In genomic region chr11:102395720-102396358, GRCh38 we compare ENCODE assay signal across 27 cellular contexts. TPM values are rescaled to one million over a fixed set of nuclear protein-coding genes. Genes with fewer than 3 reads are reported as not detected.
DNase-seq lines count a peak whose midpoint lies in the region; ATAC-seq and TF ChIP-seq lines count a peak whose summit lies in the region.
"Had no signal": no experiment of that assay in that cellular context is flagged by ENCODE, and none has a peak within 500 bp of the region (broad histone marks: within the 10 kb centered on the region; RNA-seq: fewer than 3 reads in every experiment).

No MANE protein-coding gene starts in this region.

- no peak for TF ChIP-seq POLR2A in prostate gland (IDR thresholded peaks at IDR 0.05)

- H3K4me1 ChIP-seq in Karpas-422 (ENCODE audit: low read length) (peaks cover 40% of the 10 kb centered on the region), prostate gland (replicated peaks) (no peaks in the 10 kb centered on the region)
- H3K4me1 ChIP-seq: suprapubic skin had no signal

- WGBS in prostate gland: 88% methylated on average over 6 of the region's 6 CpGs

- POLR2A ChIA-PET in activated CD4-positive, alpha-beta memory T cell treated with anti-CD3 and anti-CD28 coated beads, Interleukin-2, amount 10 ng/mL, durations not matched to agents 7 days and 5 days (lab: Charles Lee): interaction anchor here (1.1 kb wide), 1 partner anchor 56 kb away, joined by 4 read pairs; no protein-coding TSS in a partner anchor

- no peak for ATAC-seq in activated naive CD4-positive, alpha-beta T cell treated with anti-CD3 and anti-CD28 coated beads, Interleukin-2, amount 50 U/mL, for 72 hours
- ATAC-seq in stimulated activated naive CD8-positive, alpha-beta T cell treated with anti-CD3 and anti-CD28 coated beads, Interleukin-15, amount 100 ng/mL, for 72 hours: no peak
- ATAC-seq: left lobe of liver had no signal

- H3K36me3 Mint-ChIP-seq in activated naive CD4-positive, alpha-beta T cell treated with anti-CD3 and anti-CD28 coated beads, Interleukin-2, amount 10 ng/mL, durations not matched to agents 7 days and 5 days: peaks cover 45% of the 10 kb centered on the region
- peaks cover 5 to 45% of the 10 kb centered on the region in 2 donors for H3K36me3 Mint-ChIP-seq in activated naive CD4-positive, alpha-beta T cell treated with anti-CD3 and anti-CD28 coated beads, Interleukin-2, amount 50 U/mL, for 72 hours
- peaks cover 53% of the 10 kb centered on the region for H3K36me3 Mint-ChIP-seq in activated naive CD8-positive, alpha-beta T cell treated with anti-CD3 and anti-CD28 coated beads for 36 hours
- peaks cover 58% of the 10 kb centered on the region for H3K36me3 Mint-ChIP-seq in activated CD4-positive, alpha-beta memory T cell treated with anti-CD3 and anti-CD28 coated beads, Interleukin-2, amount 10 ng/mL, durations not matched to agents 7 days and 5 days (ENCODE audit: low read depth)

- peak overlapping the region; percentile 60 for H3K27ac Mint-ChIP-seq in activated naive CD4-positive, alpha-beta T cell treated with anti-CD3 and anti-CD28 coated beads, Interleukin-2, amount 10 ng/mL, durations not matched to agents 7 days and 5 days
- peak overlapping the region in 1 of 2 donors; percentile 61 for H3K27ac Mint-ChIP-seq in activated naive CD4-positive, alpha-beta T cell treated with anti-CD3 and anti-CD28 coated beads, Interleukin-2, amount 50 U/mL, for 72 hours
- H3K27ac Mint-ChIP-seq in activated naive CD8-positive, alpha-beta T cell treated with anti-CD3 and anti-CD28 coated beads for 36 hours: peak overlapping the region; percentile 29
- peak overlapping the region; percentile 40 to 59 for H3K27ac Mint-ChIP-seq in stimulated activated naive CD8-positive, alpha-beta T cell treated with anti-CD3 and anti-CD28 coated beads, Interleukin-15, amount 100 ng/mL, for 72 hours
- no peak overlapping the region for H3K27ac Mint-ChIP-seq in activated CD4-positive, alpha-beta memory T cell treated with anti-CD3 and anti-CD28 coated beads, Interleukin-2, amount 10 ng/mL, durations not matched to agents 7 days and 5 days
- H3K27ac Mint-ChIP-seq: dendritic cell treated with granulocyte-macrophage colony-stimulating factor and Interleukin-4, amounts not matched to agents 40 ng/mL and 50 ng/mL, for 4 days; endodermal cell; HFFc6; memory B cell had no signal

- H3K4me2 ChIP-seq in Karpas-422 (ENCODE audit: low read depth, low read length, poor library complexity, severe bottlenecking): peak overlapping the region; percentile 1

- no peaks in the 10 kb centered on the region for H3K27me3 Mint-ChIP-seq in activated naive CD4-positive, alpha-beta T cell treated with anti-CD3 and anti-CD28 coated beads, Interleukin-2, amount 10 ng/mL, durations not matched to agents 7 days and 5 days
- no peaks in the 10 kb centered on the region for H3K27me3 Mint-ChIP-seq in activated naive CD8-positive, alpha-beta T cell treated with anti-CD3 and anti-CD28 coated beads for 36 hours
- no peaks in the 10 kb centered on the region for H3K27me3 Mint-ChIP-seq in stimulated activated naive CD8-positive, alpha-beta T cell treated with anti-CD3 and anti-CD28 coated beads, Interleukin-15, amount 100 ng/mL, for 72 hours
- H3K27me3 Mint-ChIP-seq in activated CD4-positive, alpha-beta memory T cell treated with anti-CD3 and anti-CD28 coated beads, Interleukin-2, amount 10 ng/mL, durations not matched to agents 7 days and 5 days: no peaks in the 10 kb centered on the region
- H3K27me3 Mint-ChIP-seq: activated CD4-positive, alpha-beta memory T cell treated with anti-CD3 and anti-CD28 coated beads for 36 hours; dendritic cell treated with granulocyte-macrophage colony-stimulating factor and Interleukin-4, amounts not matched to agents 40 ng/mL and 50 ng/mL, for 4 days; memory B cell had no signal

- no peak overlapping the region for H3K4me3 Mint-ChIP-seq in activated naive CD4-positive, alpha-beta T cell treated with anti-CD3 and anti-CD28 coated beads, Interleukin-2, amount 10 ng/mL, durations not matched to agents 7 days and 5 days
- H3K4me3 Mint-ChIP-seq in activated naive CD8-positive, alpha-beta T cell treated with anti-CD3 and anti-CD28 coated beads for 36 hours: no peak overlapping the region
- H3K4me3 Mint-ChIP-seq in stimulated activated naive CD8-positive, alpha-beta T cell treated with anti-CD3 and anti-CD28 coated beads, Interleukin-15, amount 100 ng/mL, for 72 hours: no peak overlapping the region
- H3K4me3 Mint-ChIP-seq in activated CD4-positive, alpha-beta memory T cell treated with anti-CD3 and anti-CD28 coated beads, Interleukin-2, amount 10 ng/mL, durations not matched to agents 7 days and 5 days: no peak overlapping the region
- H3K4me3 Mint-ChIP-seq: activated CD4-positive, alpha-beta memory T cell treated with anti-CD3 and anti-CD28 coated beads for 36 hours; CD14-positive monocyte; dendritic cell treated with granulocyte-macrophage colony-stimulating factor and Interleukin-4, amounts not matched to agents 40 ng/mL and 50 ng/mL, for 4 days; endodermal cell; HFFc6; memory B cell had no signal

- H2AFZ ChIP-seq in Karpas-422 (ENCODE audit: low read length): no peak overlapping the region

- H3K9me2 ChIP-seq in Karpas-422 (replicated peaks; ENCODE audit: insufficient read depth, low read length): no peaks in the 10 kb centered on the region

- no peaks in the 10 kb centered on the region for H3K9me3 ChIP-seq in Karpas-422 (ENCODE audit: low read length)
- no peaks in the 10 kb centered on the region for H3K9me3 ChIP-seq in prostate gland
- H3K9me3 ChIP-seq: neutrophil, suprapubic skin had no signal

- H3K9me3 Mint-ChIP-seq in activated naive CD4-positive, alpha-beta T cell treated with anti-CD3 and anti-CD28 coated beads, Interleukin-2, amount 10 ng/mL, durations not matched to agents 7 days and 5 days: no peaks in the 10 kb centered on the region
- H3K9me3 Mint-ChIP-seq in activated naive CD4-positive, alpha-beta T cell treated with anti-CD3 and anti-CD28 coated beads, Interleukin-2, amount 50 U/mL, for 72 hours: no peaks in the 10 kb centered on the region
- H3K9me3 Mint-ChIP-seq in activated naive CD8-positive, alpha-beta T cell treated with anti-CD3 and anti-CD28 coated beads for 36 hours: peaks cover 1% of the 10 kb centered on the region
- no peaks in the 10 kb centered on the region for H3K9me3 Mint-ChIP-seq in stimulated activated naive CD8-positive, alpha-beta T cell treated with anti-CD3 and anti-CD28 coated beads, Interleukin-15, amount 100 ng/mL, for 72 hours
- no peaks in the 10 kb centered on the region for H3K9me3 Mint-ChIP-seq in activated CD4-positive, alpha-beta memory T cell treated with anti-CD3 and anti-CD28 coated beads, Interleukin-2, amount 10 ng/mL, durations not matched to agents 7 days and 5 days
- H3K9me3 Mint-ChIP-seq: activated CD4-positive, alpha-beta memory T cell treated with anti-CD3 and anti-CD28 coated beads for 36 hours; CD14-positive monocyte; dendritic cell treated with granulocyte-macrophage colony-stimulating factor and Interleukin-4, amounts not matched to agents 40 ng/mL and 50 ng/mL, for 4 days; endodermal cell; HFFc6; memory B cell had no signal

- H3K27me3 ChIP-seq in Karpas-422 (ENCODE audit: low read length) (no peaks in the 10 kb centered on the region), prostate gland (replicated peaks; ENCODE audit: insufficient read depth) (no peaks in the 10 kb centered on the region)
- H3K27me3 ChIP-seq: neutrophil, suprapubic skin had no signal

- H4K20me1 ChIP-seq in Karpas-422 (ENCODE audit: insufficient read depth, low read depth, low read length): no peaks in the 10 kb centered on the region

- H3K36me3 ChIP-seq in Karpas-422 (ENCODE audit: insufficient read depth, low read length) (peaks cover 50% of the 10 kb centered on the region), prostate gland (no peaks in the 10 kb centered on the region)

- H3K79me2 ChIP-seq in Karpas-422 (ENCODE audit: low read length): peaks cover 66% of the 10 kb centered on the region

- DNase-seq in activated naive CD4-positive, alpha-beta T cell treated with anti-CD3 and anti-CD28 coated beads, Interleukin-2, amount 10 ng/mL, durations not matched to agents 7 days and 5 days: no peak
- DNase-seq in activated naive CD4-positive, alpha-beta T cell treated with anti-CD3 and anti-CD28 coated beads, Interleukin-2, amount 50 U/mL, for 72 hours (ENCODE audit: low spot score in 2 of 2): no peak
- DNase-seq in Karpas-422 (no peak), prostate gland (ENCODE audit: low spot score) (no peak)
- no peak for DNase-seq in activated naive CD8-positive, alpha-beta T cell treated with anti-CD3 and anti-CD28 coated beads for 36 hours
- DNase-seq in stimulated activated naive CD8-positive, alpha-beta T cell treated with anti-CD3 and anti-CD28 coated beads, Interleukin-15, amount 100 ng/mL, for 72 hours: no peak
- DNase-seq in activated CD4-positive, alpha-beta memory T cell treated with anti-CD3 and anti-CD28 coated beads, Interleukin-2, amount 10 ng/mL, durations not matched to agents 7 days and 5 days: no peak
- DNase-seq in stimulated activated naive CD4-positive, alpha-beta T cell (lab: John Stamatoyannopoulos, UW): no peak
- DNase-seq: activated CD4-positive, alpha-beta memory T cell treated with anti-CD3 and anti-CD28 coated beads for 36 hours; activated CD4-positive, CD25-positive, alpha-beta regulatory T cell treated with anti-CD3 and anti-CD28 coated beads, Interleukin-2, amount 50 U/mL, for 72 hours; activated effector memory CD4-positive, alpha-beta T cell treated with Interleukin-2 at 50 U/mL for 16 hours; central memory CD4-positive, alpha-beta T cell; endodermal cell; HFFc6; KBM-7; NCI-H1105; NCI-H187 treated with DMSO at 0.1 percent for 48 hours; NCI-H2171; NCI-H82; OCI-M1; stimulated activated CD4-positive, alpha-beta T cell treated with anti-CD3 and anti-CD28 coated beads, Interleukin-4, amount 100 ng/mL, for 24 hours had no signal

- intact Hi-C loops in prostate gland (cut with DNase I): no loop called here

- TF ChIP-seq CTCF in prostate gland (IDR thresholded peaks at IDR 0.05): no peak

- CTCF ChIA-PET in activated naive CD4-positive, alpha-beta T cell treated with anti-CD3 and anti-CD28 coated beads, Interleukin-2, amount 10 ng/mL, durations not matched to agents 7 days and 5 days (lab: Charles Lee): interaction anchor here (0.7 to 2.0 kb wide), 3 partner anchors 53 to 100 kb away, joined by 3 to 5 read pairs (median 4); no protein-coding TSS in a partner anchor
- CTCF ChIA-PET in activated CD4-positive, alpha-beta memory T cell treated with anti-CD3 and anti-CD28 coated beads, Interleukin-2, amount 10 ng/mL, durations not matched to agents 7 days and 5 days (lab: Charles Lee): interaction anchor here (0.7 to 3.0 kb wide), 2 partner anchors 56 to 100 kb away, joined by 3 to 12 read pairs; no protein-coding TSS in a partner anchor

- H3K4me3 ChIP-seq in Karpas-422 (ENCODE audit: low read length): no peak overlapping the region
- no peak overlapping the region for H3K4me3 ChIP-seq in prostate gland
- H3K4me3 ChIP-seq: suprapubic skin had no signal

- peaks cover 24% of the 10 kb centered on the region for H3K4me1 Mint-ChIP-seq in activated naive CD4-positive, alpha-beta T cell treated with anti-CD3 and anti-CD28 coated beads, Interleukin-2, amount 10 ng/mL, durations not matched to agents 7 days and 5 days
- peaks cover 46% of the 10 kb centered on the region for H3K4me1 Mint-ChIP-seq in activated naive CD8-positive, alpha-beta T cell treated with anti-CD3 and anti-CD28 coated beads for 36 hours
- peaks cover 78% of the 10 kb centered on the region for H3K4me1 Mint-ChIP-seq in stimulated activated naive CD8-positive, alpha-beta T cell treated with anti-CD3 and anti-CD28 coated beads, Interleukin-15, amount 100 ng/mL, for 72 hours
- peaks cover 18% of the 10 kb centered on the region for H3K4me1 Mint-ChIP-seq in activated CD4-positive, alpha-beta memory T cell treated with anti-CD3 and anti-CD28 coated beads, Interleukin-2, amount 10 ng/mL, durations not matched to agents 7 days and 5 days
- H3K4me1 Mint-ChIP-seq: endodermal cell had no signal

- peak overlapping the region; percentile 37 for H3K27ac ChIP-seq in Karpas-422 (ENCODE audit: low read length)
- H3K27ac ChIP-seq in prostate gland: no peak overlapping the region
- H3K27ac ChIP-seq: neutrophil, suprapubic skin had no signal

- no peak overlapping the region for H3K9ac ChIP-seq in Karpas-422 (ENCODE audit: low read length)

RNA-seq across cellular contexts. Expression of gene BIRC2, which starts 48.8 kb away (rescaled TPM):
- total RNA-seq in activated naive CD4-positive, alpha-beta T cell treated with anti-CD3 and anti-CD28 coated beads, Interleukin-2, amount 50 U/mL, for 72 hours: 10 to 100 TPM; 40.7 to 67.6 TPM
- total RNA-seq in Karpas-422 (2014; rRNA removed; shearing (Covaris generic); ENCODE audit: low replicate concordance): 66.5 and 107 TPM in 2 replicates
- 10 to 100 TPM; 29.6 to 30.7 TPM for total RNA-seq in activated naive CD8-positive, alpha-beta T cell treated with anti-CD3 and anti-CD28 coated beads for 36 hours
- 10 to 100 TPM; 48.7 to 54.5 TPM for total RNA-seq in prostate gland
- 10 to 100 TPM; 36.0 to 39.7 TPM for total RNA-seq in activated CD4-positive, alpha-beta memory T cell treated with anti-CD3 and anti-CD28 coated beads, Interleukin-2, amount 10 ng/mL, durations not matched to agents 7 days and 5 days

RNA-seq across cellular contexts. Expression of gene TMEM123, which starts 56.7 kb away (rescaled TPM):
- total RNA-seq in activated naive CD4-positive, alpha-beta T cell treated with anti-CD3 and anti-CD28 coated beads, Interleukin-2, amount 50 U/mL, for 72 hours: 100 to 1,000 TPM; 193 to 330 TPM
- total RNA-seq in Karpas-422 (2014; rRNA removed; shearing (Covaris generic); ENCODE audit: low replicate concordance): 273 and 796 TPM in 2 replicates
- total RNA-seq in activated naive CD8-positive, alpha-beta T cell treated with anti-CD3 and anti-CD28 coated beads for 36 hours: 100 to 1,000 TPM; 299 to 310 TPM
- 100 to 1,000 TPM; 205 to 227 TPM for total RNA-seq in prostate gland
- 100 to 1,000 TPM; 331 to 343 TPM for total RNA-seq in activated CD4-positive, alpha-beta memory T cell treated with anti-CD3 and anti-CD28 coated beads, Interleukin-2, amount 10 ng/mL, durations not matched to agents 7 days and 5 days
